ENCODE assay signal across 1 cellular context in genomic region chr5:180352116-180352975, GRCh38.
TF ChIP-seq lines count a peak whose summit lies in the region.

No MANE protein-coding gene starts in this region.

TF ChIP-seq in SK-N-SH, 30 proteins besides CTCF, POLR2A, EP300 and RAD21 (continued from another document):
- TF ChIP-seq ZBTB33 (IDR thresholded peaks at IDR 0.05; ENCODE audit: borderline replicate concordance, low read depth): no peak
